ENCODE assay signal across 8 cellular contexts in genomic region chr9:74777136-74777879, GRCh38.
DNase-seq lines count a peak whose midpoint lies in the region; ATAC-seq and TF ChIP-seq lines count a peak whose summit lies in the region.

No MANE protein-coding gene starts in this region.

- POLR2A ChIA-PET in CD4-positive, alpha-beta T cell (lab: Charles Lee), result interaction anchor here (1.4 to 1.6 kb wide), 2 partner anchors 175 to 251 kb away, joined by 3 to 4 read pairs; partner anchors contain the start of gene CARNMT1

- no peak overlapping the region for H3K4me2 ChIP-seq in SU-DHL-6 (ENCODE audit: low read depth, low read length, poor library complexity, severe bottlenecking)

- TF ChIP-seq POLR2A in sigmoid colon (IDR thresholded peaks at IDR 0.05), result no peak

- H3K9ac ChIP-seq in SU-DHL-6 (ENCODE audit: low read length) (no peak overlapping the region), adipocyte (ENCODE audit: low read length) (no peak overlapping the region)

- peak; percentile 75 for TF ChIP-seq CTCF in CD4-positive, alpha-beta T cell (IDR thresholded peaks at IDR 0.05)
- peak; percentile 44 for TF ChIP-seq CTCF in SU-DHL-6 (IDR thresholded peaks at IDR 0.05; ENCODE audit: insufficient read depth, low read length, poor library complexity, severe bottlenecking)
- peak; percentile 85 for TF ChIP-seq CTCF in left ventricle myocardium inferior (IDR thresholded peaks at IDR 0.05; ENCODE audit: borderline replicate concordance)
- TF ChIP-seq CTCF in sigmoid colon (IDR thresholded peaks at IDR 0.05), result peak; percentile 41 to 71 (median 66)

- no peak overlapping the region for H2AFZ ChIP-seq in SU-DHL-6 (ENCODE audit: low read depth, low read length, severe bottlenecking)

- no peaks in the 10 kb centered on the region for H3K4me1 Mint-ChIP-seq in CD4-positive, alpha-beta T cell (ENCODE audit: low read depth)

- no peaks in the 10 kb centered on the region for H3F3A ChIP-seq in SU-DHL-6 (ENCODE audit: insufficient read depth)

- H3K36me3 Mint-ChIP-seq in CD4-positive, alpha-beta T cell (ENCODE audit: low read depth), result no peaks in the 10 kb centered on the region

- H3K4me3 Mint-ChIP-seq in CD4-positive, alpha-beta T cell, result no peak overlapping the region

- no peaks in the 10 kb centered on the region for H3K4me1 ChIP-seq in adipocyte (ENCODE audit: control insufficient read depth, insufficient read depth, low read length)
- H3K4me1 ChIP-seq in left ventricle myocardium inferior, result peaks cover 5% of the 10 kb centered on the region
- no peaks in the 10 kb centered on the region for H3K4me1 ChIP-seq in sigmoid colon

- intact Hi-C loops in CD4-positive, alpha-beta T cell (cut with DNase I, micrococcal nuclease), result loop anchor here (1.0 to 10.0 kb wide), 3 partner anchors 225 to 1527 kb away; no protein-coding TSS in a partner anchor
- intact Hi-C loops in left ventricle myocardium inferior (cut with micrococcal nuclease), result loop anchor here (2.0 to 5.0 kb wide), 2 partner anchors 225 to 300 kb away; no protein-coding TSS in a partner anchor
- intact Hi-C loops in sigmoid colon (cut with DNase I), result loop anchor here (1.0 kb wide), 1 partner anchor 301 kb away; no protein-coding TSS in a partner anchor

- peak; percentile 48 to 66 (median 56) for DNase-seq in CD4-positive, alpha-beta T cell
- peak; percentile 15 for DNase-seq in GM19238 (ENCODE audit: insufficient read length, low spot score)
- DNase-seq in HT1080 (ENCODE audit: low read depth), result peak; percentile 42
- DNase-seq in adipocyte (ENCODE audit: low read depth), result peak; percentile 92
- peak; percentile 44 for DNase-seq in left ventricle myocardium inferior
- peak; percentile 76 for DNase-seq in sigmoid colon

- peaks cover 14% of the 10 kb centered on the region for H3K27me3 Mint-ChIP-seq in CD4-positive, alpha-beta T cell

- no peaks in the 10 kb centered on the region for H3K9me3 Mint-ChIP-seq in CD4-positive, alpha-beta T cell

- H3K4me3 ChIP-seq in SU-DHL-6 (ENCODE audit: insufficient read depth, low read length, poor library complexity, severe bottlenecking) (no peak overlapping the region), adipocyte (ENCODE audit: low read length) (no peak overlapping the region), left ventricle myocardium inferior (no peak overlapping the region), sigmoid colon (no peak overlapping the region)

- H4K20me1 ChIP-seq in SU-DHL-6 (ENCODE audit: low read depth, low read length), result no peaks in the 10 kb centered on the region

- H3K36me3 ChIP-seq in SU-DHL-6 (ENCODE audit: low read length) (no peaks in the 10 kb centered on the region), adipocyte (ENCODE audit: control insufficient read depth, insufficient read depth, low read length, severe bottlenecking) (no peaks in the 10 kb centered on the region), left ventricle myocardium inferior (no peaks in the 10 kb centered on the region), sigmoid colon (no peaks in the 10 kb centered on the region)

- WGBS in sigmoid colon, 2 donors, result 27 to 43% methylated on average over 8 of the region's 8 CpGs

- TF ChIP-seq EP300 in sigmoid colon (IDR thresholded peaks at IDR 0.05), result no peak

- no peaks in the 10 kb centered on the region for H3K27me3 ChIP-seq in CD4-positive, alpha-beta T cell (ENCODE audit: control insufficient read depth, insufficient read depth, low read length)
- H3K27me3 ChIP-seq in SU-DHL-6 (ENCODE audit: low read length) (no peaks in the 10 kb centered on the region), adipocyte (replicated peaks; ENCODE audit: control insufficient read depth, insufficient read depth, low read length) (no peaks in the 10 kb centered on the region), left ventricle myocardium inferior (ENCODE audit: low read depth) (peaks cover 9% of the 10 kb centered on the region), sigmoid colon (no peaks in the 10 kb centered on the region)

- ATAC-seq in CD4-positive, alpha-beta T cell (ENCODE audit: poor library complexity), result peak; percentile 65
- ATAC-seq in HG03196 (IDR thresholded peaks at IDR 0.05; ENCODE audit: unreplicated experiment), result no peak

- H3K9me2 ChIP-seq in SU-DHL-6 (replicated peaks; ENCODE audit: insufficient read depth, low read length), result no peaks in the 10 kb centered on the region

- no peaks in the 10 kb centered on the region for H3K79me2 ChIP-seq in SU-DHL-6 (ENCODE audit: insufficient read depth, low read length)

- no peak overlapping the region for H3K27ac Mint-ChIP-seq in CD4-positive, alpha-beta T cell

- no peaks in the 10 kb centered on the region for H3K9me3 ChIP-seq in CD4-positive, alpha-beta T cell (ENCODE audit: control insufficient read depth, low read length)
- no peaks in the 10 kb centered on the region for H3K9me3 ChIP-seq in SU-DHL-6 (ENCODE audit: insufficient read depth, low read length)
- no peaks in the 10 kb centered on the region for H3K9me3 ChIP-seq in adipocyte (ENCODE audit: control insufficient read depth, low read length)
- H3K9me3 ChIP-seq in left ventricle myocardium inferior (replicated peaks), result no peaks in the 10 kb centered on the region
- no peaks in the 10 kb centered on the region for H3K9me3 ChIP-seq in sigmoid colon

- no peak overlapping the region for H3K27ac ChIP-seq in CD4-positive, alpha-beta T cell (ENCODE audit: low read depth, low read length)
- H3K27ac ChIP-seq in SU-DHL-6 (ENCODE audit: low read depth, low read length), result no peak overlapping the region
- H3K27ac ChIP-seq in left ventricle myocardium inferior (replicated peaks), result no peak overlapping the region
- no peak overlapping the region for H3K27ac ChIP-seq in sigmoid colon

- CTCF ChIA-PET in CD4-positive, alpha-beta T cell (lab: Charles Lee), result interaction anchor here (0.8 to 1.5 kb wide), 7 partner anchors 188 to 311 kb away, joined by 3 to 4 read pairs (median 3); partner anchors contain the start of genes NMRK1 and OSTF1

Comparison
In these comparisons a context has a peak if more than half of its experiments do, and no peak if none do; other contexts are left out.
1. DNase-seq: peak in every context shown above with its lines; median percentile 92 in adipocyte; 76 in sigmoid colon; 56 in CD4-positive, alpha-beta T cell; 44 in left ventricle myocardium inferior; 42 in HT1080; 15 in GM19238.